ENCODE assay signal across 8 cellular contexts in the genomic region with DNA sequence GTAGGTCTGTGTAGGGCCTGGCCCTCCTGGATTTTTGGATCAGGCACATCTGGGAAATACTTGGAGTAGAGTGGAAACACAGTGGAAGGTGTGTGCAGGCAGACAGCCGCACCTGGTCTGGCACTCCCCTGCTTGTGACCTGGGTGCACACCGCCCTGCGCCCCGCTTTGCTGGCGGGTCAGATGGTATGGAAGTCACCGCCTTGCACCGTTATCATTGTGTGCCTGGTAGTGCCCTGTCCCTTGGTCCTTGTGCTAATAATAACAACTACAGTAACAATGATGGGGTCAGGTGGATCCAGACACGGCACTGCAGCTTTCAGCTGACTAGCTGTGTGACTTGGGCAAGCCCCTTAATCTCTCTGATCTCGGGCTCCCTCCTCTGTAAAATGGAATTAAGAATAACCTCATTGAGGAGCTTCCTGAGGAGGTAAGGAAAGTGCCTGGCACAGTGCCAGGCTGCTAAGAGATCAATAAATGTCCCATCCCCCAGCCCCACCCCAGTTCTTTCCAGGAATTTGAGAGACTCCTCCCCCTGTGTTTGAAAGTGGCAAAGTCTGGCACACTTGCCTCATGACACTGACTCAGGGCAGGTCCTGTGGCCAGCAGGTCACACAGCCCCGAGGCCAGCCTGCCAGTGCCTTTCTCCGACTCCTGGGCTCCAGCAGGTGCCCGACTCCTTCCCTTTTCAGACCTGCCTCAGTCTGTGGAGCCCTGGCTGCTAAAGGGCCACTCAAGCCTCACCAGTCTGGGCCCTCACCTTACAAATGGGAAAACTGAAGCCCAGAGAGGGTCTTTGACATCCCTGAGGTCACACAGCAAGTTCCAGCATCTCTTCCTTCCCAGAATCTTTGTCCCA. TPM values are rescaled to one million over a fixed set of nuclear protein-coding genes. Genes with fewer than 3 reads are reported as not detected.
DNase-seq lines count a peak whose midpoint lies in the region; ATAC-seq and TF ChIP-seq lines count a peak whose summit lies in the region.

No MANE protein-coding gene starts in this region.

- H3K36me3 ChIP-seq in esophagus (ENCODE audit: control insufficient read depth in 2 of 2, insufficient read depth in 2 of 2, low read length in 1 of 2): peaks cover 0 to 8% of the 10 kb centered on the region in 2 donors

- H3K27me3 ChIP-seq in esophagus (ENCODE audit: control insufficient read depth in 1 of 2, insufficient read depth in 2 of 2, low read length in 2 of 2): no peaks in the 10 kb centered on the region

- DNase-seq in D341Med (ENCODE audit: low spot score): peak; percentile 30
- peak; percentile 35 for DNase-seq in activated CD4-positive, alpha-beta T cell treated with anti-CD3 and anti-CD28 coated beads for 48 hours
- peak; percentile 73 for DNase-seq in osteocyte (ENCODE audit: extremely low spot score, unreplicated experiment)
- no peak for DNase-seq in ACHN
- no peak for DNase-seq in NCI-H524 treated with DMSO at 0.1 percent for 48 hours (lab: John Stamatoyannopoulos, UW)
- no peak for DNase-seq in DMS79 treated with DMSO at 0.1 percent for 48 hours (lab: John Stamatoyannopoulos, UW)

- in situ Hi-C loops in ACHN (cut with HindIII; ENCODE audit: low pct_ligation_motif_present, low pct_unique_long_range_greater_than_20kb, low sequenced_read_pairs): no loop called here

- no peaks in the 10 kb centered on the region for H3K36me3 Mint-ChIP-seq in osteocyte (ENCODE audit: unreplicated experiment)

- no peaks in the 10 kb centered on the region for H3K9me3 ChIP-seq in esophagus (ENCODE audit: control insufficient read depth in 2 of 2, insufficient read depth in 1 of 2, low read depth in 1 of 2, low read length in 1 of 2)

- TF ChIP-seq CTCF in osteocyte (IDR thresholded peaks at IDR 0.05): no peak

- no peak for ATAC-seq in HG02588 (IDR thresholded peaks at IDR 0.05; ENCODE audit: unreplicated experiment)

- peaks cover 9 to 13% of the 10 kb centered on the region in 2 donors for H3K4me1 ChIP-seq in esophagus (ENCODE audit: control insufficient read depth in 2 of 2, insufficient read depth in 2 of 2, low read length in 1 of 2)

- no peaks in the 10 kb centered on the region for H3K9me3 Mint-ChIP-seq in osteocyte (ENCODE audit: unreplicated experiment)

- H3K27me3 Mint-ChIP-seq in osteocyte (ENCODE audit: unreplicated experiment): no peaks in the 10 kb centered on the region

- peak overlapping the region; percentile 44 to 64 for H3K27ac ChIP-seq in esophagus (ENCODE audit: low read depth in 2 of 2, low read length in 1 of 2)

- peaks cover 27% of the 10 kb centered on the region for H3K4me1 Mint-ChIP-seq in osteocyte (ENCODE audit: unreplicated experiment)

- H3K4me3 ChIP-seq in esophagus (ENCODE audit: low read depth in 1 of 2, low read length in 2 of 2): no peak overlapping the region

- H3K4me3 Mint-ChIP-seq in osteocyte (ENCODE audit: unreplicated experiment): no peak overlapping the region

- H3K27ac Mint-ChIP-seq in osteocyte (ENCODE audit: unreplicated experiment): peak overlapping the region; percentile 79

- 68 to 72% methylated on average over 12 of the region's 12 CpGs for WGBS in esophagus, 2 donors

RNA-seq across cellular contexts. Expression of gene ISG20, which starts 9.8 kb away (rescaled TPM):
- 10 to 100 TPM; 25.1 to 30.4 TPM for polyA plus RNA-seq in esophagus
- total RNA-seq in osteocyte: 8.4 and 10.2 TPM in 2 replicates

RNA-seq across cellular contexts. Expression of gene AEN, which starts 27.4 kb away (rescaled TPM):
- polyA plus RNA-seq in esophagus: 10 to 100 TPM in 1 of 2 donors, 1 to 10 TPM in 1; 5.5 to 10.1 TPM
- 25.1 and 26.8 TPM in 2 replicates for total RNA-seq in osteocyte

Comparison
In these comparisons a context has a peak if more than half of its experiments do, and no peak if none do; other contexts are left out.
1. DNase-seq: peak in D341Med (single experiment), activated CD4-positive, alpha-beta T cell treated with anti-CD3 and anti-CD28 coated beads for 48 hours (single experiment) and osteocyte (single experiment); none in ACHN (single experiment), NCI-H524 treated with DMSO at 0.1 percent for 48 hours (single experiment) and DMS79 treated with DMSO at 0.1 percent for 48 hours (single experiment).